In the genomic region with DNA sequence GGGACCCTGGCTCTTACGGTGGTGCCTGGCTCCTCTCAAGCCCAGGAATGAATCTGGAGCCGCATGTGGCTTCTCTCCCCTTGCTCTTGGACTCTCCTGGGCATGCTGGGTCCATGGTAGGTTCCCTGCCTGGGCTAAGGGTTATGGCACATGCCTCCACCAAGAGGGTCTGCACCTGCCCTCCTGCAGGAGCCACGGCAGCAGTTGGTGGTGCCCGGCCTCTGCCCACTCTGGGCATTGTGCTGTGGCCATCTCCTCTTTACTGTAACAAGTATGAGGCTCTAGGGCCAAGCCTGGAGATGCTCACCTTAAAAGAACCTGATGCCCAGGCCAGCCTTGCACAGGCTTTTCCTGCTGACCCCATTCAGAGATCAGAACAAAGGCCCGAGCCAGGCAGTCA, we compare ENCODE assay signal across 15 cellular contexts.
"Had no signal": no experiment of that assay in that cellular context is flagged by ENCODE, and none has a peak within 500 bp of the region (broad histone marks: within the 10 kb centered on the region; RNA-seq: fewer than 3 reads in every experiment).

No MANE protein-coding gene starts in this region.

- DNase-seq: activated CD4-positive, alpha-beta T cell treated with anti-CD3 and anti-CD28 coated beads for 36 hours; foreskin keratinocyte; retina; stimulated activated CD4-positive, alpha-beta T cell treated with anti-CD3 and anti-CD28 coated beads, Interleukin-1b, Interleukin-23, amount 100 ng/mL, for 48 hours; stimulated activated naive B cell treated with anti-CD40 and anti-IgM and Interleukin-4, amounts not matched to agents 10 μg/mL and 1 μg/mL and 100 μg/mL, for 72 hours; T-helper 9 cell; upper lobe of left lung had no signal

- H3K27ac Mint-ChIP-seq: activated CD4-positive, alpha-beta memory T cell treated with anti-CD3 and anti-CD28 coated beads, Interleukin-2, amount 10 ng/mL, durations not matched to agents 7 days and 5 days; activated CD4-positive, alpha-beta T cell treated with anti-CD3 and anti-CD28 coated beads for 36 hours; activated naive CD8-positive, alpha-beta T cell; activated T-helper 2 cell treated with anti-CD3 and anti-CD28 coated beads, Interferon-gamma antibody, Interleukin-2, Interleukin-4, amounts not matched to agents 10 μg/mL and 5 μg/mL and 100 μg/mL, durations not matched to agents 14 hours and 24 hours and 36 hours; stimulated activated naive B cell treated with anti-CD40 and anti-IgM and Interleukin-4, amounts not matched to agents 10 μg/mL and 1 μg/mL and 100 μg/mL, for 72 hours had no signal

- H3K4me3 Mint-ChIP-seq: activated CD4-positive, alpha-beta memory T cell treated with anti-CD3 and anti-CD28 coated beads, Interleukin-2, amount 10 ng/mL, durations not matched to agents 7 days and 5 days; activated CD4-positive, alpha-beta T cell treated with anti-CD3 and anti-CD28 coated beads for 36 hours; activated naive CD8-positive, alpha-beta T cell; neural crest cell; stimulated activated naive B cell treated with anti-CD40 and anti-IgM and Interleukin-4, amounts not matched to agents 10 μg/mL and 1 μg/mL and 100 μg/mL, for 72 hours had no signal

- H3K36me3 Mint-ChIP-seq: activated naive CD8-positive, alpha-beta T cell; stimulated activated naive B cell treated with anti-CD40 and anti-IgM and Interleukin-4, amounts not matched to agents 10 μg/mL and 1 μg/mL and 100 μg/mL, for 72 hours had no signal

- H3K4me1 ChIP-seq: foreskin keratinocyte had no signal

- H3K4me1 Mint-ChIP-seq: activated CD4-positive, alpha-beta T cell treated with anti-CD3 and anti-CD28 coated beads for 36 hours had no signal

- H3K9me3 ChIP-seq: breast epithelium, left lung, upper lobe of left lung had no signal

- H3K4me3 ChIP-seq: breast epithelium, left lung, smooth muscle cell, upper lobe of left lung had no signal

- H3K9me3 Mint-ChIP-seq: activated CD4-positive, alpha-beta memory T cell treated with anti-CD3 and anti-CD28 coated beads, Interleukin-2, amount 10 ng/mL, durations not matched to agents 7 days and 5 days; activated T-helper 2 cell treated with anti-CD3 and anti-CD28 coated beads, Interferon-gamma antibody, Interleukin-2, Interleukin-4, amounts not matched to agents 10 μg/mL and 5 μg/mL and 100 μg/mL, durations not matched to agents 14 hours and 24 hours and 36 hours; neural crest cell; stimulated activated naive B cell treated with anti-CD40 and anti-IgM and Interleukin-4, amounts not matched to agents 10 μg/mL and 1 μg/mL and 100 μg/mL, for 72 hours had no signal

- H3K27ac ChIP-seq: breast epithelium, foreskin keratinocyte, left lung had no signal

- H3K27me3 ChIP-seq: breast epithelium, foreskin keratinocyte, left lung, upper lobe of left lung had no signal

- ATAC-seq: activated CD4-positive, alpha-beta T cell treated with anti-CD3 and anti-CD28 coated beads for 36 hours; foreskin keratinocyte; left lung; stimulated activated naive B cell treated with anti-CD40 and anti-IgM and Interleukin-4, amounts not matched to agents 10 μg/mL and 1 μg/mL and 100 μg/mL, for 72 hours had no signal

- FAIRE-seq: endothelial cell of umbilical vein had no signal

- H3K27me3 Mint-ChIP-seq: activated CD4-positive, alpha-beta memory T cell treated with anti-CD3 and anti-CD28 coated beads, Interleukin-2, amount 10 ng/mL, durations not matched to agents 7 days and 5 days; activated CD4-positive, alpha-beta T cell treated with anti-CD3 and anti-CD28 coated beads for 36 hours; activated naive CD8-positive, alpha-beta T cell had no signal
